1 cellular context compared by ENCODE assay signal in the genomic region with DNA sequence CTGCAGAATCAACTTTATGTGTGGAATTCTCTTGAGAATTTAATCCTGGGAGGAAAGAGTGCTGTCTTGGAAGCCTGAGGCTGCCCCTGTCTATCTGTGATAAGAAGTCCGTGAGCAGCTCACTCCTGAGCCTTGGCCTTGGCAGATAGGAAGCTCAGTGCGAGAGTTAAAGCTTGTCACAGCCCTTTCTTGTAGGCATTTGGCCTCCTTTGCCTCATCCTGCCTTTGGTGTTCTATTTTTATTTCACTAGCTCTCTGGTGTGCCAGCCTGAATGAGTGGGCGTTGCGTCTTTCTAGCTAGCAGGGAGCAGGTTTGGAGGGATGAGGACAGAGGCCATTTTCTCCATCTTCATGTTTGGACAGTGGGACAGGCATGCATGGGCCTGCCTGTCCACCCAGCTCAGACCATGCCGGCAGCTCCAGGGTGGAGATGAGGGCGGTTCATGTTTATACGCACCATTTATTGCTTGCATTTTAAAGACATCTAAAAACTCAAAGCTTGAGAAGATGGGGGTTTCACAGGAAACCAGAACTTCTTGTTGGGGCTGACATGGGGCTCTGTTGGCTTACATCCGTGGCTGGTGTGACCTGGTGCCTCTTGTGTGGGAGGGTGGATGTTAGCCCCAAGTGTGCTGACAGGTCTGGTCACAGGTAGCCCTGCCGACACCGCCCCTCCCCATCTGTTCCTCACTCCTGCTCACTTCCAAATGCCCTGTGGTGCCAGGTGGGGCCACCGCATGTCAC.
TF ChIP-seq lines count a peak whose summit lies in the region.

No MANE protein-coding gene starts in this region.

TF ChIP-seq in HCT116, 20 proteins besides CTCF, POLR2A, EP300 and RAD21:
- TF ChIP-seq, protein P1, sequence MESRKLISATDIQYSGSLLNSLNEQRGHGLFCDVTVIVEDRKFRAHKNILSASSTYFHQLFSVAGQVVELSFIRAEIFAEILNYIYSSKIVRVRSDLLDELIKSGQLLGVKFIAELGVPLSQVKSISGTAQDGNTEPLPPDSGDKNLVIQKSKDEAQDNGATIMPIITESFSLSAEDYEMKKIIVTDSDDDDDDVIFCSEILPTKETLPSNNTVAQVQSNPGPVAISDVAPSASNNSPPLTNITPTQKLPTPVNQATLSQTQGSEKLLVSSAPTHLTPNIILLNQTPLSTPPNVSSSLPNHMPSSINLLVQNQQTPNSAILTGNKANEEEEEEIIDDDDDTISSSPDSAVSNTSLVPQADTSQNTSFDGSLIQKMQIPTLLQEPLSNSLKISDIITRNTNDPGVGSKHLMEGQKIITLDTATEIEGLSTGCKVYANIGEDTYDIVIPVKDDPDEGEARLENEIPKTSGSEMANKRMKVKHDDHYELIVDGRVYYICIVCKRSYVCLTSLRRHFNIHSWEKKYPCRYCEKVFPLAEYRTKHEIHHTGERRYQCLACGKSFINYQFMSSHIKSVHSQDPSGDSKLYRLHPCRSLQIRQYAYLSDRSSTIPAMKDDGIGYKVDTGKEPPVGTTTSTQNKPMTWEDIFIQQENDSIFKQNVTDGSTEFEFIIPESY (IDR thresholded peaks at IDR 0.05; ENCODE audit: extremely low read depth, insufficient replicate concordance, low read length) = no peak
- TF ChIP-seq JUND (IDR thresholded peaks at IDR 0.05) = no peak
- TF ChIP-seq EGR1 (IDR thresholded peaks at IDR 0.05; ENCODE audit: low read depth) = peak; percentile 45; the same call in 1 of the 2 replicates
- TF ChIP-seq CEBPB (IDR thresholded peaks at IDR 0.05; ENCODE audit: low read depth) = no peak
- no peak for TF ChIP-seq YY1 (IDR thresholded peaks at IDR 0.05; ENCODE audit: extremely low read depth, insufficient replicate concordance, low read depth, low read length)
- no peak for TF ChIP-seq ZNF274 (IDR thresholded peaks at IDR 0.05; ENCODE audit: low read depth, low read length)
- no peak for TF ChIP-seq TCF7L2 (IDR thresholded peaks at IDR 0.05; ENCODE audit: borderline replicate concordance, extremely low read depth, insufficient read depth, insufficient read length)
